In genomic region chr3:5057857-5058324, GRCh38 we compare ENCODE assay signal across 8 cellular contexts.
A peak's percentile ranks its signal among the peaks of the same experiment; 100 is the strongest.
DNase-seq lines count a peak whose midpoint lies in the region; ATAC-seq and TF ChIP-seq lines count a peak whose summit lies in the region.

No MANE protein-coding gene starts in this region.

- no peak for TF ChIP-seq POLR2A in gastroesophageal sphincter (IDR thresholded peaks at IDR 0.05)
- no peak for TF ChIP-seq POLR2A in transverse colon (IDR thresholded peaks at IDR 0.05)

- H3K36me3 ChIP-seq in gastroesophageal sphincter (no peaks in the 10 kb centered on the region), transverse colon (no peaks in the 10 kb centered on the region)

- H3K27me3 ChIP-seq in HL-60 (ENCODE audit: insufficient read depth, poor library complexity, severe bottlenecking) = no peaks in the 10 kb centered on the region
- H3K27me3 ChIP-seq in gastroesophageal sphincter = no peaks in the 10 kb centered on the region
- H3K27me3 ChIP-seq in transverse colon = no peaks in the 10 kb centered on the region

- 10 to 16% methylated on average over 3 to 4 of the region's 7 CpGs for WGBS in gastroesophageal sphincter (ENCODE audit: low coverage in 1 of 2), 2 donors
- 25 to 34% methylated on average over 7 of the region's 7 CpGs for WGBS in transverse colon (ENCODE audit: low coverage in 1 of 2), 2 donors

- in situ Hi-C loops in transverse colon (cut with MboI; ENCODE audit: low pct_ligation_motif_present in 1 of 4, low pct_unique_long_range_greater_than_20kb in 1 of 4, low sequenced_read_pairs in 3 of 4) = loop anchor here in 3 of 4 donors (10.0 to 25.0 kb wide), 3 partner anchors 343 to 696 kb away; no protein-coding TSS in a partner anchor

- DNase-seq in DMS114 treated with DMSO at 0.1 percent for 48 hours (lab: John Stamatoyannopoulos, UW; ENCODE audit: unreplicated experiment) = peak; percentile 72
- DNase-seq in HL-60 (ENCODE audit: low read depth in 1 of 2, low spot score in 1 of 2) = peak; percentile 70 to 87
- peak; percentile 42 for DNase-seq in SIG-M5 (lab: John Stamatoyannopoulos, UW)
- peak; percentile 58 for DNase-seq in activated effector memory CD4-positive, alpha-beta T cell treated with Interleukin-2 at 50 U/mL for 16 hours
- DNase-seq in osteocyte (ENCODE audit: extremely low spot score, unreplicated experiment) = peak; percentile 87
- DNase-seq in transverse colon = peak; percentile 84

- intact Hi-C loops in transverse colon (cut with DNase I; ENCODE audit: low total_unique reads) = no loop called here

- H3K36me3 Mint-ChIP-seq in osteocyte (ENCODE audit: unreplicated experiment) = no peaks in the 10 kb centered on the region

- no peak overlapping the region for H3K27ac ChIP-seq in HL-60 (replicated peaks)
- H3K27ac ChIP-seq in gastroesophageal sphincter = no peak overlapping the region
- H3K27ac ChIP-seq in transverse colon = no peak overlapping the region

- no peak overlapping the region for H3K27ac Mint-ChIP-seq in osteocyte (ENCODE audit: unreplicated experiment)

- H3K4me1 ChIP-seq in gastroesophageal sphincter (peaks cover 0 to 15% (median 3%) of the 10 kb centered on the region in 3 donors), transverse colon (peaks cover 0 to 20% (median 4%) of the 10 kb centered on the region in 4 donors)

- TF ChIP-seq CTCF in HL-60 (IDR thresholded peaks at IDR 0.05; ENCODE audit: insufficient read depth, low read length) = peak; percentile 61
- peak; percentile 60 to 86 (median 81) for TF ChIP-seq CTCF in gastroesophageal sphincter (IDR thresholded peaks at IDR 0.05)
- peak; percentile 83 for TF ChIP-seq CTCF in osteocyte (IDR thresholded peaks at IDR 0.05)
- peak; percentile 70 to 88 (median 76) for TF ChIP-seq CTCF in transverse colon (IDR thresholded peaks at IDR 0.05)

- TF ChIP-seq EP300 in gastroesophageal sphincter (IDR thresholded peaks at IDR 0.05) (no peak), transverse colon (IDR thresholded peaks at IDR 0.05; ENCODE audit: low read depth) (no peak)

- no peak overlapping the region for H3K4me3 ChIP-seq in HL-60 (replicated peaks; ENCODE audit: insufficient read depth, low read length)
- no peak overlapping the region for H3K4me3 ChIP-seq in gastroesophageal sphincter
- H3K4me3 ChIP-seq in transverse colon = no peak overlapping the region

- peaks cover 12% of the 10 kb centered on the region for H3K4me1 Mint-ChIP-seq in osteocyte (ENCODE audit: unreplicated experiment)

- no peaks in the 10 kb centered on the region for H3K9me3 Mint-ChIP-seq in osteocyte (ENCODE audit: unreplicated experiment)

- H3K9me3 ChIP-seq in gastroesophageal sphincter (no peaks in the 10 kb centered on the region), transverse colon (no peaks in the 10 kb centered on the region)

- H3K27me3 Mint-ChIP-seq in osteocyte (ENCODE audit: unreplicated experiment) = peaks cover 18% of the 10 kb centered on the region

- no peak overlapping the region for H3K4me3 Mint-ChIP-seq in osteocyte (ENCODE audit: unreplicated experiment)

- peak; percentile 96 for ATAC-seq in GM21360 (IDR thresholded peaks at IDR 0.05; ENCODE audit: unreplicated experiment)
- peak; percentile 83 for ATAC-seq in gastroesophageal sphincter
